ENCODE assay signal across 1 cellular context in the genomic region with DNA sequence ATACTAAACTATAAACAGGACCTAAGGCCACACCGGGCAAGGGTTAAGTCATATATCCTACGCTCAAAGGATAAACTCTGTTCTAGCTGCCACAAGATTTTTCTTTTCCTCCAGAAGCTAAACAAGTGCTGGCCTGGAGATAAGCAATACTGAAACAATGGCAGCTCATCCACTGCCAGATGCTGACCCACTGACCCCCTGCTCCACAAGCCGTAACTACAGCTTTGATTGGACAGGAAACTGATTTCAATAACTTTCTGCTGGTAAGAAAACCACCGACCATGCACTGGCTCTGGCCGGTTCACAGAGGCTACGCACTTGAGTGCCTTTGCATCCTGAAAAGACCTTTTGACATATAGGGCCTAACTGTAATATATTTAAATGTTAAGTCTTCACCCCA.
TF ChIP-seq lines count a peak whose summit lies in the region.

No MANE protein-coding gene starts in this region.

TF ChIP-seq in GM12878, 131 proteins besides CTCF, POLR2A, EP300 and RAD21:
- TF ChIP-seq CREM (IDR thresholded peaks at IDR 0.05; ENCODE audit: low read depth) (no peak), RUNX3 (IDR thresholded peaks at IDR 0.05; ENCODE audit: low read length) (peak; percentile 29), FOXK2 (IDR thresholded peaks at IDR 0.05) (no peak), NR2F1 (conservative IDR thresholded peaks at IDR 0.05) (no peak), SMAD1 (IDR thresholded peaks at IDR 0.05; ENCODE audit: low read depth, partially characterized antibody) (no peak)
- TF ChIP-seq, protein P1, sequence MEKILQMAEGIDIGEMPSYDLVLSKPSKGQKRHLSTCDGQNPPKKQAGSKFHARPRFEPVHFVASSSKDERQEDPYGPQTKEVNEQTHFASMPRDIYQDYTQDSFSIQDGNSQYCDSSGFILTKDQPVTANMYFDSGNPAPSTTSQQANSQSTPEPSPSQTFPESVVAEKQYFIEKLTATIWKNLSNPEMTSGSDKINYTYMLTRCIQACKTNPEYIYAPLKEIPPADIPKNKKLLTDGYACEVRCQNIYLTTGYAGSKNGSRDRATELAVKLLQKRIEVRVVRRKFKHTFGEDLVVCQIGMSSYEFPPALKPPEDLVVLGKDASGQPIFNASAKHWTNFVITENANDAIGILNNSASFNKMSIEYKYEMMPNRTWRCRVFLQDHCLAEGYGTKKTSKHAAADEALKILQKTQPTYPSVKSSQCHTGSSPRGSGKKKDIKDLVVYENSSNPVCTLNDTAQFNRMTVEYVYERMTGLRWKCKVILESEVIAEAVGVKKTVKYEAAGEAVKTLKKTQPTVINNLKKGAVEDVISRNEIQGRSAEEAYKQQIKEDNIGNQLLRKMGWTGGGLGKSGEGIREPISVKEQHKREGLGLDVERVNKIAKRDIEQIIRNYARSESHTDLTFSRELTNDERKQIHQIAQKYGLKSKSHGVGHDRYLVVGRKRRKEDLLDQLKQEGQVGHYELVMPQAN (conservative IDR thresholded peaks at IDR 0.05), result no peak
